In the genomic region with DNA sequence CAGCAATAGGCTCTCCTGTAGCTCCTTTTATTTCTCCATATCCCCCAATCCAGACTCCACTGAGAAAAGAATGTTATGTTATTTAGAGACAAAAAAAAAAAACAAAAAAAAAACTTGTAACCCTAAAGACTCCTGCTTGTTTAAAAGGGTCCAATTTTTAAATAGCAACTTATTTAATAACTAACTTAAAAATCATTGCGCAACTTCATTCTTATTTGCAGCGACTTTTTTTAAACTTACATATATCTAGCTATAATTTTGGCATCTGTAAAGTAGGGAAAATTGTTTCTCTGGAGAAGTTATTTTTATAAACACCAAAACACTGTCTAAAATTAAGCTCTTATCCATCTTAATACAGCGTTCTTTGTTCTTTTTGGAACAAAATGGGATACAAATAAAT, we compare ENCODE assay signal across 21 cellular contexts. TPM values are rescaled to one million over a fixed set of nuclear protein-coding genes. Genes with fewer than 3 reads are reported as not detected.
DNase-seq lines count a peak whose midpoint lies in the region; ATAC-seq, FAIRE-seq and TF ChIP-seq lines count a peak whose summit lies in the region.
"Had no signal": no experiment of that assay in that cellular context is flagged by ENCODE, and none has a peak within 500 bp of the region (broad histone marks: within the 10 kb centered on the region; RNA-seq: fewer than 3 reads in every experiment).

No MANE protein-coding gene starts in this region.

- no peak overlapping the region for H2BK15ac ChIP-seq in IMR-90 (ENCODE audit: low read depth, low read length)

- TF ChIP-seq RAD21 in HepG2 (CRISPR knock-in tag; IDR thresholded peaks at IDR 0.05) (no peak), IMR-90 (IDR thresholded peaks at IDR 0.05; ENCODE audit: low read length) (no peak)

- H2AK9ac ChIP-seq in IMR-90 (replicated peaks; ENCODE audit: low read depth, low read length, poor library complexity), result no peak overlapping the region

- intact Hi-C loops in HepG2 (cut with micrococcal nuclease; ENCODE audit: unreplicated experiment) (no loop called here), right lobe of liver (cut with DNase I) (no loop called here), IMR-90 (cut with micrococcal nuclease) (no loop called here), colonic mucosa (cut with DNase I) (no loop called here)

- no peak overlapping the region for H3K4me3 ChIP-seq in HepG2 (replicated peaks in 1 of 3; ENCODE audit: insufficient read depth in 1 of 3, low read depth in 2 of 3, low read length in 3 of 3)
- no peak overlapping the region for H3K4me3 ChIP-seq in right lobe of liver
- H3K4me3 ChIP-seq in IMR-90 (ENCODE audit: insufficient read depth, low read depth, low read length), result no peak overlapping the region
- no peak overlapping the region for H3K4me3 ChIP-seq in colonic mucosa
- H3K4me3 ChIP-seq: BLaER1, GM12878, GM23338 had no signal

- no peak overlapping the region for H2BK20ac ChIP-seq in IMR-90 (ENCODE audit: low read depth, low read length)

- TF ChIP-seq CTCF in HepG2 (CRISPR knock-in tag; IDR thresholded peaks at IDR 0.05) (no peak), right lobe of liver (IDR thresholded peaks at IDR 0.05) (no peak), IMR-90 (conservative IDR thresholded peaks at IDR 0.05; ENCODE audit: low read depth, low read length) (no peak), colonic mucosa (IDR thresholded peaks at IDR 0.05) (no peak)

- no peak overlapping the region for H3K18ac ChIP-seq in IMR-90 (ENCODE audit: low read depth, low read length)

- no peak overlapping the region for H3K4ac ChIP-seq in IMR-90 (ENCODE audit: low read depth, low read length)

- no peak overlapping the region for H3K9ac ChIP-seq in HepG2 (ENCODE audit: insufficient read depth, low read depth, low read length)
- H3K9ac ChIP-seq in IMR-90 (ENCODE audit: low read depth, low read length), result no peak overlapping the region
- no peak overlapping the region for H3K9ac ChIP-seq in colonic mucosa (ENCODE audit: low read depth in 2 of 2, low read length in 2 of 2)
- H3K9ac ChIP-seq: BLaER1 had no signal

- H3K79me2 ChIP-seq in HepG2 (ENCODE audit: insufficient read depth, low read length), result no peaks in the 10 kb centered on the region

- no peak overlapping the region for H3K56ac ChIP-seq in IMR-90 (ENCODE audit: extremely low read depth, insufficient read depth, low read length)

- ATAC-seq in HepG2, result no peak
- no peak for ATAC-seq in right lobe of liver
- ATAC-seq in IMR-90 (ENCODE audit: low read depth), result no peak
- ATAC-seq: GM12878, GM23338 had no signal

- H4K91ac ChIP-seq in IMR-90 (ENCODE audit: insufficient read depth, low read depth, low read length), result no peak overlapping the region

- dilution Hi-C loops in IMR-90 (cut with HindIII; ENCODE audit: low sequenced_read_pairs, unreplicated experiment), result no loop called here

- DNase-seq in HepG2 (ENCODE audit: low spot score) (no peak), right lobe of liver (no peak), IMR-90 (no peak), NCI-H446 (lab: John Stamatoyannopoulos, UW) (no peak), GM19240 (ENCODE audit: insufficient read length, low spot score) (no peak), colonic mucosa (no peak)
- DNase-seq in activated CD8-positive, alpha-beta memory T cell treated with anti-CD3 and anti-CD28 coated beads for 24 hours, result no peak
- DNase-seq: CD4-positive, alpha-beta T cell; CD8-positive, alpha-beta memory T cell; DMS 273 treated with DMSO at 0.1 percent for 48 hours; DMS79; EL; GDM1; H7; HCEC 1CT had no signal

- TF ChIP-seq POLR2A in HepG2 (IDR thresholded peaks at IDR 0.05; ENCODE audit: insufficient read depth in 1 of 2, low read depth in 2 of 2, low read length in 2 of 2) (no peak), right lobe of liver (IDR thresholded peaks at IDR 0.05) (no peak), IMR-90 (IDR thresholded peaks at IDR 0.05; ENCODE audit: low read depth, low read length) (no peak)

- in situ Hi-C loops in HepG2 (cut with HindIII; ENCODE audit: extremely low pct_ligation_motif_present, low pct_unique_long_range_greater_than_20kb), result no loop called here
- in situ Hi-C loops in IMR-90 (cut with MboI; ENCODE audit: low sequenced_read_pairs), result no loop called here

- H3K79me1 ChIP-seq in IMR-90 (ENCODE audit: low read depth in 1 of 2, low read length in 2 of 2), result no peaks in the 10 kb centered on the region

- H3K23ac ChIP-seq in IMR-90 (ENCODE audit: low read depth, low read length), result no peak overlapping the region

- BruUV-seq in HepG2 (replicated peaks; lab: Mats Ljungman, UMichigan) (no TSS peak), IMR-90 (replicated peaks; lab: Mats Ljungman, UMichigan) (no TSS peak)

- no peak overlapping the region for H2AFZ ChIP-seq in HepG2 (ENCODE audit: low read length)
- no peak overlapping the region for H2AFZ ChIP-seq in IMR-90 (replicated peaks; ENCODE audit: low read length, poor library complexity)
- H2AFZ ChIP-seq: GM23338 had no signal

- H4K20me1 ChIP-seq in HepG2 (ENCODE audit: insufficient read depth, low read length) (no peaks in the 10 kb centered on the region), IMR-90 (ENCODE audit: insufficient read depth, low read length) (no peaks in the 10 kb centered on the region)
- H4K20me1 ChIP-seq: BLaER1 had no signal

- H3K9me3 ChIP-seq in HepG2 (ENCODE audit: low read length) (no peaks in the 10 kb centered on the region), right lobe of liver (no peaks in the 10 kb centered on the region), IMR-90 (ENCODE audit: control insufficient read depth, insufficient read depth, low read length) (no peaks in the 10 kb centered on the region), colonic mucosa (no peaks in the 10 kb centered on the region)
- H3K9me3 ChIP-seq: BLaER1 had no signal

- 88% methylated on average over 3 of the region's 3 CpGs for WGBS in HepG2 (ENCODE audit: low lambda C conversion rate)
- 93% methylated on average over 3 of the region's 3 CpGs for WGBS in right lobe of liver (ENCODE audit: insufficient coverage, low coverage, low lambda C conversion rate, missing lambda C conversion rate)
- no CpG with 5 or more reads among the region's 3 CpGs for WGBS in IMR-90 (ENCODE audit: extremely low coverage in 2 of 2, insufficient read length in 1 of 2), 2 experiments

- no peak for TF ChIP-seq EP300 in HepG2 (IDR thresholded peaks at IDR 0.05; ENCODE audit: low read depth in 2 of 2, low read length in 2 of 2)
- no peak for TF ChIP-seq EP300 in HepG2 (CRISPR knock-in tag; IDR thresholded peaks at IDR 0.05; ENCODE audit: borderline replicate concordance)

- H3K4me2 ChIP-seq in HepG2 (ENCODE audit: low read depth, low read length) (no peak overlapping the region), IMR-90 (ENCODE audit: low read depth, low read length) (no peak overlapping the region)
- H3K4me2 ChIP-seq: BLaER1, GM23338 had no signal

- no peaks in the 10 kb centered on the region for H3K4me1 ChIP-seq in HepG2 (ENCODE audit: insufficient read depth, low read length)
- no peaks in the 10 kb centered on the region for H3K4me1 ChIP-seq in right lobe of liver
- no peaks in the 10 kb centered on the region for H3K4me1 ChIP-seq in IMR-90 (ENCODE audit: control insufficient read depth, insufficient read depth, low read length)
- no peaks in the 10 kb centered on the region for H3K4me1 ChIP-seq in colonic mucosa
- H3K4me1 ChIP-seq: BLaER1 had no signal

- H3K27ac ChIP-seq in HepG2 (ENCODE audit: extremely low read length, insufficient read depth, low read length) (no peak overlapping the region), right lobe of liver (no peak overlapping the region), IMR-90 (ENCODE audit: insufficient read depth, low read length) (no peak overlapping the region), colonic mucosa (no peak overlapping the region)
- H3K27ac ChIP-seq: 22Rv1, BLaER1 had no signal

- no peak overlapping the region for H3K14ac ChIP-seq in IMR-90 (replicated peaks; ENCODE audit: low read depth, low read length)

- CTCF ChIA-PET in HepG2 (lab: Yijun Ruan, JAX; ENCODE audit: low intra/inter-chr PET ratio, low total read pairs), result no interaction called here
- CTCF ChIA-PET in IMR-90 (lab: Yijun Ruan, JAX), result interaction anchor here (0.6 kb wide), 1 partner anchor 1535 kb away, joined by 3 read pairs; no protein-coding TSS in a partner anchor

- FAIRE-seq in HepG2 (lab: Jason Lieb, UNC), result no peak
- peak; percentile 5 for FAIRE-seq in colon (lab: Jason Lieb, UNC)
- FAIRE-seq: D721Med, GM12878 had no signal

- POLR2A ChIA-PET in HepG2 (lab: Yijun Ruan, JAX) (no interaction called here), IMR-90 (lab: Charles Lee; ENCODE audit: unreplicated experiment) (no interaction called here)

- H3K27me3 ChIP-seq in HepG2 (ENCODE audit: control insufficient read depth in 1 of 2, insufficient read depth in 2 of 2, low read length in 2 of 2), result no peaks in the 10 kb centered on the region
- H3K27me3 ChIP-seq in right lobe of liver, result no peaks in the 10 kb centered on the region
- H3K27me3 ChIP-seq in IMR-90 (ENCODE audit: control insufficient read depth, insufficient read depth, low read length), result no peaks in the 10 kb centered on the region
- no peaks in the 10 kb centered on the region for H3K27me3 ChIP-seq in colonic mucosa
- H3K27me3 ChIP-seq: BLaER1 had no signal

- no peak overlapping the region for H2BK5ac ChIP-seq in IMR-90 (ENCODE audit: low read depth, low read length, poor library complexity, severe bottlenecking)

- H3K9me1 ChIP-seq in IMR-90 (ENCODE audit: insufficient read depth, low read length), result no peaks in the 10 kb centered on the region

- no peaks in the 10 kb centered on the region for H3K36me3 ChIP-seq in HepG2 (replicated peaks in 1 of 2; ENCODE audit: control insufficient read depth in 1 of 2, insufficient read depth in 2 of 2, low read length in 2 of 2)
- no peaks in the 10 kb centered on the region for H3K36me3 ChIP-seq in right lobe of liver
- no peaks in the 10 kb centered on the region for H3K36me3 ChIP-seq in IMR-90 (ENCODE audit: control insufficient read depth, insufficient read depth, low read length)
- H3K36me3 ChIP-seq in colonic mucosa, result no peaks in the 10 kb centered on the region

- H2AK5ac ChIP-seq in IMR-90 (ENCODE audit: low read depth, low read length), result no peak overlapping the region

- no peak overlapping the region for H4K5ac ChIP-seq in IMR-90 (ENCODE audit: low read depth, low read length)

- no peak overlapping the region for H2BK120ac ChIP-seq in IMR-90 (ENCODE audit: low read depth, low read length)

- H4K8ac ChIP-seq in IMR-90 (ENCODE audit: low read depth in 2 of 2, low read length in 2 of 2), result no peak overlapping the region

RNA-seq across cellular contexts. Expression of a gene that starts 59.0 kb away (rescaled TPM):
- total RNA-seq in HepG2 (2016; rRNA removed; fragmentation: Illumina TruSeq; extraction: Trizol), result 23.7 and 33.5 TPM in 2 replicates
- 3.5 and 4.3 TPM in 2 replicates for total RNA-seq in HepG2 (2016; cell fraction: cytosol; rRNA removed; fragmentation: Illumina TruSeq; extraction: Trizol; ENCODE audit: low read depth)
- total RNA-seq in HepG2 (2016; cell fraction: insoluble cytoplasmic fraction; rRNA removed; fragmentation: Illumina TruSeq; extraction: Trizol), result 22.9 and 29.8 TPM in 2 replicates
- total RNA-seq in HepG2 (2016; cell fraction: membrane; rRNA removed; fragmentation: Illumina TruSeq; extraction: Trizol), result 9.5 and 10.0 TPM in 2 replicates
- 19.8 and 20.1 TPM in 2 replicates for total RNA-seq in HepG2 (2016; cell fraction: nucleus; rRNA removed; fragmentation: Illumina TruSeq; extraction: Trizol)
- 12.7 and 13.7 TPM in 2 replicates for polyA plus RNA-seq in HepG2 (2011; rRNA removed)
- polyA plus RNA-seq in HepG2 (2011; cell fraction: cytosol; rRNA removed), result 6.8 and 12.0 TPM in 2 replicates
- polyA plus RNA-seq in HepG2 (2011; cell fraction: nucleus; rRNA removed), result 5.7 and 7.7 TPM in 2 replicates
- 9.0 and 9.1 TPM in 2 replicates for polyA plus RNA-seq in HepG2 (2012)
- 0.80 and 0.85 TPM in 2 replicates for polyA plus RNA-seq in HepG2 (2016; cell fraction: cytosol; fragmentation: Illumina TruSeq; extraction: Trizol; ENCODE audit: low read depth)
- 25.7 and 27.7 TPM in 2 replicates for polyA plus RNA-seq in HepG2 (2016; cell fraction: insoluble cytoplasmic fraction; fragmentation: Illumina TruSeq; extraction: Trizol; ENCODE audit: low read depth)
- polyA plus RNA-seq in HepG2 (2016; cell fraction: membrane; fragmentation: Illumina TruSeq; extraction: Trizol; ENCODE audit: low read depth), result 2.5 and 2.7 TPM in 2 replicates
- polyA plus RNA-seq in HepG2 (2016; cell fraction: nucleus; fragmentation: Illumina TruSeq; extraction: Trizol; ENCODE audit: insufficient read depth, low read depth), result 17.5 and 18.1 TPM in 2 replicates
- polyA minus RNA-seq in HepG2 (2011; rRNA and poly(A)+ RNA removed; ENCODE audit: low replicate concordance), result 30.1 and 55.4 TPM in 2 replicates
- polyA minus RNA-seq in HepG2 (2011; cell fraction: cytosol; rRNA and poly(A)+ RNA removed), result 18.6 and 25.6 TPM in 2 replicates
- 17.3 and 24.6 TPM in 2 replicates for polyA minus RNA-seq in HepG2 (2011; cell fraction: nucleus; rRNA and poly(A)+ RNA removed)
- 10 to 100 TPM; 12.3 to 20.6 (median 17.7) TPM for total RNA-seq in right lobe of liver
- total RNA-seq in IMR-90 (2012; rRNA removed), result 20.6 and 22.4 TPM in 2 replicates
- polyA plus RNA-seq in IMR-90 (2012; rRNA removed), result 9.6 and 9.9 TPM in 2 replicates
- polyA plus RNA-seq in IMR-90 (2012; cell fraction: cytosol; rRNA removed), result 4.3 and 5.7 TPM in 2 replicates
- polyA plus RNA-seq in IMR-90 (2012; cell fraction: nucleus; rRNA removed; ENCODE audit: low replicate concordance), result 3.0 and 6.1 TPM in 2 replicates
- total RNA-seq in colonic mucosa, result 10 to 100 TPM; 29.0 to 33.8 TPM
